ENCODE assay signal across 7 cellular contexts in genomic region chr14:70655110-70655826, GRCh38. TPM values are rescaled to one million over a fixed set of nuclear protein-coding genes. Genes with fewer than 3 reads are reported as not detected.
DNase-seq lines count a peak whose midpoint lies in the region; ATAC-seq and TF ChIP-seq lines count a peak whose summit lies in the region.

No MANE protein-coding gene starts in this region.

- no peak overlapping the region for H3K27ac ChIP-seq in tibial artery

- no peaks in the 10 kb centered on the region for H3K4me1 ChIP-seq in tibial artery

- H3K9me3 Mint-ChIP-seq in endothelial cell (ENCODE audit: unreplicated experiment) = no peaks in the 10 kb centered on the region

- ATAC-seq in GM19328 (IDR thresholded peaks at IDR 0.05; ENCODE audit: unreplicated experiment) (peak; percentile 49), HG03280 (IDR thresholded peaks at IDR 0.05; ENCODE audit: unreplicated experiment) (peak; percentile 57)

- peak overlapping the region; percentile 100 for H3K27ac Mint-ChIP-seq in endothelial cell (ENCODE audit: unreplicated experiment)

- intact Hi-C loops in tibial artery (cut with DNase I; ENCODE audit: low total_unique reads) = no loop called here

- DNase-seq in activated CD4-positive, CD25-positive, alpha-beta regulatory T cell treated with anti-CD3 and anti-CD28 coated beads, Interleukin-2, amount 50 U/mL, for 16 hours (ENCODE audit: low read depth, low spot score) = peak; percentile 51
- DNase-seq in endothelial cell (ENCODE audit: low spot score) (peak; percentile 70), tibial artery (no peak), DMS153 (lab: John Stamatoyannopoulos, UW) (no peak)
- peak; percentile 53 for DNase-seq in stimulated activated CD8-positive, alpha-beta memory T cell treated with anti-CD3 and anti-CD28 coated beads, Interleukin-7, amount 100 ng/mL, for 4 hours (ENCODE audit: low read depth in 2 of 2)

- no peaks in the 10 kb centered on the region for H3K36me3 ChIP-seq in tibial artery

- no peaks in the 10 kb centered on the region for H3K9me3 ChIP-seq in tibial artery

- H3K27me3 ChIP-seq in tibial artery = peaks cover 0 to 11% of the 10 kb centered on the region in 2 donors

- H3K27me3 Mint-ChIP-seq in endothelial cell (ENCODE audit: unreplicated experiment) = peaks cover 11% of the 10 kb centered on the region

- no peak overlapping the region for H3K4me3 ChIP-seq in tibial artery

- H3K36me3 Mint-ChIP-seq in endothelial cell (ENCODE audit: low read depth, unreplicated experiment) = peaks cover 24% of the 10 kb centered on the region

- peak overlapping the region; percentile 70 for H3K4me3 Mint-ChIP-seq in endothelial cell (ENCODE audit: unreplicated experiment)

- TF ChIP-seq CTCF in endothelial cell (IDR thresholded peaks at IDR 0.05; ENCODE audit: unreplicated experiment) (no peak), tibial artery (IDR thresholded peaks at IDR 0.05) (no peak)

- peaks cover 69% of the 10 kb centered on the region for H3K4me1 Mint-ChIP-seq in endothelial cell (ENCODE audit: unreplicated experiment)

RNA-seq across cellular contexts. Expression of gene TTC9, which starts 13.6 kb away (rescaled TPM):
- 16.9 TPM for total RNA-seq in endothelial cell (ENCODE audit: unreplicated experiment)

RNA-seq across cellular contexts. Expression of gene MED6, which starts 54.8 kb away (rescaled TPM):
- 48.4 TPM for total RNA-seq in endothelial cell (ENCODE audit: unreplicated experiment)

Comparison
In these comparisons a context has a peak if more than half of its experiments do, and no peak if none do; other contexts are left out.
1. DNase-seq: peak in activated CD4-positive, CD25-positive, alpha-beta regulatory T cell treated with anti-CD3 and anti-CD28 coated beads, Interleukin-2, amount 50 U/mL, for 16 hours (single experiment), endothelial cell (single experiment) and stimulated activated CD8-positive, alpha-beta memory T cell treated with anti-CD3 and anti-CD28 coated beads, Interleukin-7, amount 100 ng/mL, for 4 hours (2 of 2); none in tibial artery (0 of 2) and DMS153 (single experiment).